In the genomic region with DNA sequence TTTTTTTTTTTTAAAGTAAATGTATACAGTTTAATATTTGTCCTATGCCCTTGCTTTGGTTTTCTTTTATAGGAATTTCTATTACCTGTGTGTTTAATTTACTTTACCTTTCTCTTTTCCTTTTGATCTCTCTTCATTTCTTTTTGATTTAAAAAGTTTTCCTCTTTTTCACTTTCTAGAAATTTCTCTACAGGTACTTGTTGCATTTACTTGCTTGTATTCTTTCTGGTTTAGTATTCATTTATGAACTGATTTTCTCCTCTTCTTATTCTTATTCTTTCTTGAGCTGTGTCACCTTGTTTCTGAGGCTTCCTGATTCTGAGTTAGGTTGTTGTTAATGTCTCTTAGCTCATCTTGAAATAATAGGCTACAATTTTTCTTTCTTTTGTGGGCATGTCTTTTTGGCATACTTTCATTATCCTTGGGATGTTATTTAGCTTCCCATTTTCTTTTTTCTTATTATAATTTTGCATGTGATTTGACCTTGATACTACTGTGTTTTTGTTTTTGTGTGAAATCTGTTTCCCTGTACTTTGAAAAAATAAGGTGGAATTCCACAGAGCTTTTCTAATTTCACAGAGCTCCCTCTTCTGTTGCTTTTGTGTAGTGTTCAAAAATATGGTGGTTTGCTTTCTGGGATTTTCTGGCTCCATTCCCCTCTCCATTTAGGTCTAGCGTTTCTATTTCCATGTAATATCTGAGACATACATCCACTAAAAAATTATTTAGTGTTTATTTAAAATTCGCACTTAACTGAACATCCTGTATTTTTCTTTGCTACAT, we compare ENCODE assay signal across 9 cellular contexts. TPM values are rescaled to one million over a fixed set of nuclear protein-coding genes. Genes with fewer than 3 reads are reported as not detected.
DNase-seq lines count a peak whose midpoint lies in the region; ATAC-seq and TF ChIP-seq lines count a peak whose summit lies in the region.
"Had no signal": no experiment of that assay in that cellular context is flagged by ENCODE, and none has a peak within 500 bp of the region (broad histone marks: within the 10 kb centered on the region; RNA-seq: fewer than 3 reads in every experiment).

No MANE protein-coding gene starts in this region.

- no peaks in the 10 kb centered on the region for H3K4me1 ChIP-seq in RWPE2 (ENCODE audit: insufficient read depth, poor library complexity, severe bottlenecking)
- no peaks in the 10 kb centered on the region for H3K4me1 ChIP-seq in foreskin keratinocyte

- H3K4me3 ChIP-seq in GM12864 (ENCODE audit: low read depth, low read length) (no peak overlapping the region), RWPE2 (ENCODE audit: severe bottlenecking) (no peak overlapping the region)

- no peaks in the 10 kb centered on the region for H3K9me3 ChIP-seq in RWPE2 (ENCODE audit: severe bottlenecking)

- H3K27ac ChIP-seq in RWPE2 (ENCODE audit: poor library complexity, severe bottlenecking) (no peak overlapping the region), foreskin keratinocyte (no peak overlapping the region)

- no peaks in the 10 kb centered on the region for H3K36me3 ChIP-seq in RWPE2 (ENCODE audit: low read depth)

- TF ChIP-seq CTCF in GM12864 (IDR thresholded peaks at IDR 0.05; ENCODE audit: low read depth, low read length, missing control alignments) (peak; percentile 31), RWPE2 (IDR thresholded peaks at IDR 0.05; ENCODE audit: poor library complexity, severe bottlenecking) (peak; percentile 42), foreskin keratinocyte (conservative IDR thresholded peaks at IDR 0.05) (peak; percentile 59)

- H3K27me3 ChIP-seq in RWPE2 (ENCODE audit: insufficient read depth, poor library complexity, severe bottlenecking) (no peaks in the 10 kb centered on the region), foreskin keratinocyte (peaks cover 20% of the 10 kb centered on the region)

- ATAC-seq in RWPE2 (ENCODE audit: low read depth), result no peak
- ATAC-seq in foreskin keratinocyte, result no peak
- ATAC-seq in GM18870 (IDR thresholded peaks at IDR 0.05; ENCODE audit: unreplicated experiment), result no peak

- DNase-seq in AG08395 (ENCODE audit: low spot score), result peak; percentile 8
- no peak for DNase-seq in GM12864 (ENCODE audit: low read depth)
- no peak for DNase-seq in RWPE2 (ENCODE audit: low spot score)
- DNase-seq in foreskin keratinocyte, result no peak
- no peak for DNase-seq in NCI-H524 treated with DMSO at 0.1 percent for 48 hours (lab: John Stamatoyannopoulos, UW)
- DNase-seq in mesenteric fat pad (ENCODE audit: low spot score), result no peak
- no peak for DNase-seq in GM19240 (ENCODE audit: insufficient read length, low spot score)
- DNase-seq: occipital lobe had no signal

RNA-seq across cellular contexts. Expression of a gene that starts 25.5 kb away (rescaled TPM):
- total RNA-seq in foreskin keratinocyte (12.0 and 15.8 TPM in 2 replicates), mesenteric fat pad (12.2 TPM)
- 5.9 and 6.4 TPM in 2 replicates for polyA plus RNA-seq in foreskin keratinocyte
